ENCODE assay signal across 13 cellular contexts in the genomic region with DNA sequence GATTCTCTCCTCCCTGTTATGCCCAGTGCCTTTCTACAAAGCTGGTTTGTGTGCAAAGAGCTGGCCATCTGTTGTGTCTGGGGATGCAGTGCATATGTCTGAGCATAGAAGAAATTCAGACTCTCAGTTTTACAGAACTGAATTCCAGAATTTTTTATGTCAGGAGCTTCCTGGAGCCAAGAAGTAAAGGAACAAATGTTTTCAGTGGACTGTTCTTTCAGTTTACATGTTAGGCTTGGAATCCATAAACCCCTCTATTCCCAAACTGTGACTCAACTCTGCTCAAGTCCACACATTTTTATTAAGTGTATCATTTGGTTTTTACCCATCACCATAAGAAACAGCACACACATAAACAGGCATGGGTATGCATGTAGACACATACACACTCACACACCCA.
DNase-seq lines count a peak whose midpoint lies in the region; ATAC-seq and TF ChIP-seq lines count a peak whose summit lies in the region.
"Had no signal": no experiment of that assay in that cellular context is flagged by ENCODE, and none has a peak within 500 bp of the region (broad histone marks: within the 10 kb centered on the region; RNA-seq: fewer than 3 reads in every experiment).

No MANE protein-coding gene starts in this region.

- TF ChIP-seq CTCF in kidney epithelial cell (IDR thresholded peaks at IDR 0.05; ENCODE audit: insufficient read depth, low read length, poor library complexity, severe bottlenecking) = no peak

- DNase-seq in NCI-H1694 treated with DMSO at 0.1 percent for 48 hours (lab: John Stamatoyannopoulos, UW) (peak; percentile 38), NCI-H1694 (lab: John Stamatoyannopoulos, UW) (no peak), amniotic epithelial cell (ENCODE audit: low read depth) (peak; percentile 75), kidney epithelial cell (ENCODE audit: low read depth) (peak; percentile 45), stromal cell of bone marrow (ENCODE audit: low read depth) (peak; percentile 57)
- DNase-seq: activated CD4-positive, CD25-positive, alpha-beta regulatory T cell treated with anti-CD3 and anti-CD28 coated beads, Interleukin-2, amount 50 U/mL, for 72 hours; H9; naive B cell; NCI-H146; stimulated activated CD4-positive, alpha-beta T cell treated with anti-CD3 and anti-CD28 coated beads, Interleukin-12 subunit alpha, Interleukin-12 subunit beta, amount 100 ng/mL, for 4 hours had no signal

- no peaks in the 10 kb centered on the region for H3K36me3 ChIP-seq in kidney epithelial cell (ENCODE audit: control insufficient read depth, insufficient read depth, low read length)

- ATAC-seq in HG03342 (IDR thresholded peaks at IDR 0.05; ENCODE audit: unreplicated experiment) (no peak), GM18511 (IDR thresholded peaks at IDR 0.05; ENCODE audit: unreplicated experiment) (no peak), GM19328 (IDR thresholded peaks at IDR 0.05; ENCODE audit: unreplicated experiment) (no peak)

- H3K27me3 ChIP-seq in kidney epithelial cell (ENCODE audit: control insufficient read depth, insufficient read depth, low read length) = no peaks in the 10 kb centered on the region

- no peak overlapping the region for H3K4me3 ChIP-seq in kidney epithelial cell (ENCODE audit: low read depth, low read length)
